32 cellular contexts compared by ENCODE assay signal in the genomic region with DNA sequence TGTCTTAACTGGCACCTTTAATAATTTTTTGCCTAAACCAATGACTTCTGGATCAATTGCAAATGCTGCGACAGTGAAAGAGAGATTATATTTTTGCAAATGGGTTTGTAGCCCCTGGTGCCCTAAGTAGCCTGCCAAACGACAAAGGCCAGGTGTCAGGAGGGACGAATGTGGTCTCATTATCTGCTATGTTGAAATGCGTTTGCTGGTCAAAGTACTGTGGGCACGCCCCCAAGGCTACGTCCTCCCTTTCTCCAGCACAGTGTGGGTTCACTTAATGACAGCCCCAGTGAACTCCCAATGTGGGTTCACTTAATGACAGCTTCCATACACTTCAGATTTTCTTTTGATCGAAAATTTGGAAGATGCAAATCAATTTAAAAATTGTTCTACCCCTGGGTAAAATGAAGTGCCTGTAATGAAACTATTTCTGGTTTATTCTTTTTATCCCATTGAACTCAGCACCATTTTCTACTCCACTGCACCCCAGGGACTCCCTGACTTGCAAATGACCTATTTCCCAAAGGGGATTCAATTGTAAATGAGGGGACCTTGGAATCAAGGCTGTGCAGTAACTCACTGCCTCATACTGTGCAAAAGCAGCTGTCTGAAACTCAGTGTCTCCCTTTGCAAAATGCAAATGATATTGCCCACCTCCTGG. TPM values are rescaled to one million over a fixed set of nuclear protein-coding genes. Genes with fewer than 3 reads are reported as not detected.
DNase-seq lines count a peak whose midpoint lies in the region; ATAC-seq and TF ChIP-seq lines count a peak whose summit lies in the region.
"Had no signal": no experiment of that assay in that cellular context is flagged by ENCODE, and none has a peak within 500 bp of the region (broad histone marks: within the 10 kb centered on the region; RNA-seq: fewer than 3 reads in every experiment).

No MANE protein-coding gene starts in this region.

- H4K20me1 ChIP-seq in GM23338 (replicated peaks; ENCODE audit: insufficient read depth) = no peaks in the 10 kb centered on the region

- peaks cover 17% of the 10 kb centered on the region; the same call in 2 of the 3 replicates for H3K9me3 Mint-ChIP-seq in GM23338
- H3K9me3 Mint-ChIP-seq in activated T-helper 2 cell treated with anti-CD3 and anti-CD28 coated beads, Interferon-gamma antibody, Interleukin-2, Interleukin-4, amounts not matched to agents 10 μg/mL and 5 μg/mL and 100 μg/mL, durations not matched to agents 14 hours and 24 hours and 36 hours = no peaks in the 10 kb centered on the region
- H3K9me3 Mint-ChIP-seq: activated CD8-positive, alpha-beta T cell treated with anti-CD3 and anti-CD28 coated beads for 36 hours had no signal

- H3K27me3 ChIP-seq in GM23338 (ENCODE audit: insufficient read depth) (no peaks in the 10 kb centered on the region), right lobe of liver (no peaks in the 10 kb centered on the region)

- no peak for TF ChIP-seq CTCF in GM23338 (conservative IDR thresholded peaks at IDR 0.05; ENCODE audit: low read depth in 2 of 2)
- no peak for TF ChIP-seq CTCF in right lobe of liver (IDR thresholded peaks at IDR 0.05)

- H3K4me2 ChIP-seq in GM23338 = peak overlapping the region; percentile 62

- H3K36me3 Mint-ChIP-seq in GM23338 (ENCODE audit: low read depth) = peaks cover 17% of the 10 kb centered on the region
- no peaks in the 10 kb centered on the region for H3K36me3 Mint-ChIP-seq in activated T-helper 2 cell treated with anti-CD3 and anti-CD28 coated beads, Interferon-gamma antibody, Interleukin-2, Interleukin-4, amounts not matched to agents 10 μg/mL and 5 μg/mL and 100 μg/mL, durations not matched to agents 14 hours and 24 hours and 36 hours (ENCODE audit: low read depth)
- H3K36me3 Mint-ChIP-seq: activated naive CD8-positive, alpha-beta T cell; mesothelial cell of epicardium; naive B cell had no signal

- no peak overlapping the region; the same call in 1 of the 2 replicates for H3K27ac ChIP-seq in GM23338 (ENCODE audit: low read depth)
- H3K27ac ChIP-seq in right lobe of liver = peak overlapping the region; percentile 47 to 93 (median 59)
- H3K27ac ChIP-seq: foreskin keratinocyte, heart right ventricle, skin epidermis had no signal

- H3K9me3 ChIP-seq in right lobe of liver = no peaks in the 10 kb centered on the region

- 0 out of 2 replicates have a peak overlapping the region, but pooled peaks have one; percentile 4 for H2AFZ ChIP-seq in GM23338

- peaks cover 4% of the 10 kb centered on the region for H3K27me3 Mint-ChIP-seq in GM23338 (ENCODE audit: insufficient read depth, low read depth, poor library complexity)
- H3K27me3 Mint-ChIP-seq in activated T-helper 2 cell treated with anti-CD3 and anti-CD28 coated beads, Interferon-gamma antibody, Interleukin-2, Interleukin-4, amounts not matched to agents 10 μg/mL and 5 μg/mL and 100 μg/mL, durations not matched to agents 14 hours and 24 hours and 36 hours (ENCODE audit: low read depth) = peaks cover 16% of the 10 kb centered on the region

- DNase-seq in GM23338 (ENCODE audit: low spot score) = peak; percentile 66
- peak; percentile 10 for DNase-seq in NAMALWA (ENCODE audit: low spot score)
- peak; percentile 66 for DNase-seq in germinal center (ENCODE audit: low spot score)
- peak; percentile 82 to 93 (median 88) for DNase-seq in right lobe of liver
- no peak for DNase-seq in activated T-helper 2 cell treated with anti-CD3 and anti-CD28 coated beads, Interferon-gamma antibody, Interleukin-2, Interleukin-4, amounts not matched to agents 10 μg/mL and 5 μg/mL and 100 μg/mL, durations not matched to agents 14 hours and 24 hours and 36 hours (ENCODE audit: low spot score)
- no peak for DNase-seq in SW 1271 (lab: John Stamatoyannopoulos, UW)
- DNase-seq: activated CD8-positive, alpha-beta T cell treated with anti-CD3 and anti-CD28 coated beads for 36 hours; activated effector memory CD4-positive, alpha-beta T cell treated with Interleukin-2 at 50 U/mL for 16 hours; aorta; DMS53; effector memory CD8-positive, alpha-beta T cell; foreskin keratinocyte; heart right ventricle; left ventricle myocardium superior; naive B cell; NCI-H1105 treated with DMSO at 0.1 percent for 48 hours; NCI-H2081; NCI-H345; NCI-H774; occipital lobe; RPMI8226; stimulated activated CD8-positive, alpha-beta memory T cell treated with anti-CD3 and anti-CD28 coated beads, Interleukin-4, amount 100 ng/mL, for 48 hours; stimulated activated naive CD8-positive, alpha-beta T cell treated with anti-CD3 and anti-CD28 coated beads, Interleukin-15, amount 100 ng/mL, for 72 hours; T-helper 17 cell had no signal

- TF ChIP-seq POLR2A in right lobe of liver (IDR thresholded peaks at IDR 0.05) = peak; percentile 56

- peak overlapping the region; percentile 33 for H3K4me3 ChIP-seq in GM23338
- peak overlapping the region; percentile 40 to 68 (median 55) for H3K4me3 ChIP-seq in right lobe of liver
- H3K4me3 ChIP-seq: heart right ventricle, skin epidermis had no signal

- 8% methylated on average over 6 of the region's 7 CpGs for WGBS in right lobe of liver (ENCODE audit: insufficient coverage, low coverage, low lambda C conversion rate, missing lambda C conversion rate)

- H3F3A ChIP-seq in GM23338 (replicated peaks; ENCODE audit: low read depth) = 0 out of 2 replicates have a peak, but pooled peaks cover 5% of the 10 kb centered on the region

- H3K4me3 Mint-ChIP-seq in GM23338 = peak overlapping the region; percentile 40
- no peak overlapping the region for H3K4me3 Mint-ChIP-seq in activated T-helper 2 cell treated with anti-CD3 and anti-CD28 coated beads, Interferon-gamma antibody, Interleukin-2, Interleukin-4, amounts not matched to agents 10 μg/mL and 5 μg/mL and 100 μg/mL, durations not matched to agents 14 hours and 24 hours and 36 hours (ENCODE audit: low read depth)
- H3K4me3 Mint-ChIP-seq: activated CD8-positive, alpha-beta T cell treated with anti-CD3 and anti-CD28 coated beads for 36 hours; activated naive CD8-positive, alpha-beta T cell; effector memory CD8-positive, alpha-beta T cell; mesothelial cell of epicardium; naive B cell; stimulated activated naive CD8-positive, alpha-beta T cell treated with anti-CD3 and anti-CD28 coated beads, Interleukin-15, amount 100 ng/mL, for 72 hours; T-helper 17 cell had no signal

- H3K79me2 ChIP-seq in GM23338 (replicated peaks; ENCODE audit: insufficient read depth) = no peaks in the 10 kb centered on the region

- no peaks in the 10 kb centered on the region; the same call in 1 of the 2 replicates for H3K36me3 ChIP-seq in GM23338 (ENCODE audit: insufficient read depth)
- H3K36me3 ChIP-seq in right lobe of liver = peaks cover 0 to 11% (median 0%) of the 10 kb centered on the region in 4 donors
- H3K36me3 ChIP-seq: heart right ventricle had no signal

- peaks cover 42% of the 10 kb centered on the region for H3K4me1 Mint-ChIP-seq in GM23338
- no peaks in the 10 kb centered on the region for H3K4me1 Mint-ChIP-seq in activated T-helper 2 cell treated with anti-CD3 and anti-CD28 coated beads, Interferon-gamma antibody, Interleukin-2, Interleukin-4, amounts not matched to agents 10 μg/mL and 5 μg/mL and 100 μg/mL, durations not matched to agents 14 hours and 24 hours and 36 hours (ENCODE audit: low read depth)
- H3K4me1 Mint-ChIP-seq: mesothelial cell of epicardium; naive B cell; stimulated activated naive CD8-positive, alpha-beta T cell treated with anti-CD3 and anti-CD28 coated beads, Interleukin-15, amount 100 ng/mL, for 72 hours; T-helper 17 cell had no signal

- intact Hi-C loops in right lobe of liver (cut with DNase I) = no loop called here
- intact Hi-C loops in activated T-helper 2 cell treated with anti-CD3 and anti-CD28 coated beads, Interferon-gamma antibody, Interleukin-2, Interleukin-4, amounts not matched to agents 10 μg/mL and 5 μg/mL and 100 μg/mL, durations not matched to agents 14 hours and 24 hours and 36 hours (cut with micrococcal nuclease) = no loop called here

- H3K9me2 ChIP-seq in GM23338 (ENCODE audit: insufficient read depth) = peaks cover 19% of the 10 kb centered on the region; the same call in 1 of the 2 replicates

- H3K27ac Mint-ChIP-seq in GM23338 = peak overlapping the region; percentile 67
- H3K27ac Mint-ChIP-seq in activated T-helper 2 cell treated with anti-CD3 and anti-CD28 coated beads, Interferon-gamma antibody, Interleukin-2, Interleukin-4, amounts not matched to agents 10 μg/mL and 5 μg/mL and 100 μg/mL, durations not matched to agents 14 hours and 24 hours and 36 hours = no peak overlapping the region
- H3K27ac Mint-ChIP-seq: activated CD8-positive, alpha-beta T cell treated with anti-CD3 and anti-CD28 coated beads for 36 hours; activated naive CD8-positive, alpha-beta T cell; effector memory CD8-positive, alpha-beta T cell; mesothelial cell of epicardium; naive B cell; stimulated activated naive CD8-positive, alpha-beta T cell treated with anti-CD3 and anti-CD28 coated beads, Interleukin-15, amount 100 ng/mL, for 72 hours; T-helper 17 cell had no signal

- H3K4me1 ChIP-seq in GM23338 (ENCODE audit: insufficient read depth) (peaks cover 30% of the 10 kb centered on the region), right lobe of liver (peaks cover 0 to 41% (median 9%) of the 10 kb centered on the region in 4 donors)
- H3K4me1 ChIP-seq: foreskin keratinocyte, heart right ventricle had no signal

- ATAC-seq in GM23338 (peak; percentile 93), right lobe of liver (peak; percentile 76 to 91 (median 86)), GM19467 (IDR thresholded peaks at IDR 0.05; ENCODE audit: unreplicated experiment) (no peak), HG03175 (IDR thresholded peaks at IDR 0.05; ENCODE audit: unreplicated experiment) (no peak)
- ATAC-seq: activated CD8-positive, alpha-beta T cell treated with anti-CD3 and anti-CD28 coated beads for 36 hours; effector memory CD8-positive, alpha-beta T cell; foreskin keratinocyte; heart right ventricle; left ventricle myocardium superior; stimulated activated naive CD8-positive, alpha-beta T cell treated with anti-CD3 and anti-CD28 coated beads, Interleukin-15, amount 100 ng/mL, for 72 hours; T-helper 17 cell had no signal

RNA-seq across cellular contexts. Expression of gene SERPINA11, which starts 1.4 kb away (rescaled TPM):
- total RNA-seq in GM23338 (2014; rRNA removed; shearing (Covaris generic)) = 0.14 TPM in 1 of 2 replicates, not detected in the other
- 0.13 TPM in 1 of 2 replicates, not detected in the other for polyA plus RNA-seq in GM23338 (2016; fragmentation: Nextera tagmentation; extraction: Ambion mirVana)
- 100 to 1,000 TPM in 4 of 6 experiments, 10 to 100 TPM in 2; 79.7 to 414 (median 172) TPM for total RNA-seq in right lobe of liver
- not detected in 2 replicates for total RNA-seq in activated T-helper 2 cell treated with anti-CD3 and anti-CD28 coated beads, Interferon-gamma antibody, Interleukin-2, Interleukin-4, amounts not matched to agents 10 μg/mL and 5 μg/mL and 100 μg/mL, durations not matched to agents 14 hours and 24 hours and 36 hours
- total RNA-seq: activated CD8-positive, alpha-beta T cell treated with anti-CD3 and anti-CD28 coated beads for 36 hours; aorta; foreskin keratinocyte; H4; heart right ventricle; left ventricle myocardium superior; mesothelial cell of epicardium; occipital lobe; T-helper 17 cell had no signal
- polyA plus RNA-seq: aorta, BJ, foreskin keratinocyte, heart right ventricle had no signal

RNA-seq across cellular contexts. Expression of gene SERPINA9, which starts 24.8 kb away (rescaled TPM):
- not detected in 2 replicates for total RNA-seq in GM23338 (2014; rRNA removed; shearing (Covaris generic))
- polyA plus RNA-seq in GM23338 (2016; fragmentation: Nextera tagmentation; extraction: Ambion mirVana) = not detected in 2 replicates
- total RNA-seq in right lobe of liver = under 1 TPM in 1 of 6 experiments, not detected in 5; 0.18 TPM
- total RNA-seq in activated T-helper 2 cell treated with anti-CD3 and anti-CD28 coated beads, Interferon-gamma antibody, Interleukin-2, Interleukin-4, amounts not matched to agents 10 μg/mL and 5 μg/mL and 100 μg/mL, durations not matched to agents 14 hours and 24 hours and 36 hours = not detected in 2 replicates
- total RNA-seq: activated CD8-positive, alpha-beta T cell treated with anti-CD3 and anti-CD28 coated beads for 36 hours; aorta; foreskin keratinocyte; H4; heart right ventricle; left ventricle myocardium superior; mesothelial cell of epicardium; occipital lobe; T-helper 17 cell had no signal
- polyA plus RNA-seq: aorta, esophagus, foreskin keratinocyte, heart right ventricle had no signal

RNA-seq across cellular contexts. Expression of gene SERPINA12, which starts 58.0 kb away (rescaled TPM):
- not detected in 2 replicates for total RNA-seq in GM23338 (2014; rRNA removed; shearing (Covaris generic))
- not detected in 2 replicates for polyA plus RNA-seq in GM23338 (2016; fragmentation: Nextera tagmentation; extraction: Ambion mirVana)
- total RNA-seq in right lobe of liver = 1 to 10 TPM in 1 of 6 experiments, under 1 TPM in 2, not detected in 3; 0.26 to 2.8 (median 0.39) TPM
- not detected in 2 replicates for total RNA-seq in activated T-helper 2 cell treated with anti-CD3 and anti-CD28 coated beads, Interferon-gamma antibody, Interleukin-2, Interleukin-4, amounts not matched to agents 10 μg/mL and 5 μg/mL and 100 μg/mL, durations not matched to agents 14 hours and 24 hours and 36 hours
- total RNA-seq: activated CD8-positive, alpha-beta T cell treated with anti-CD3 and anti-CD28 coated beads for 36 hours; aorta; foreskin keratinocyte; H4; heart right ventricle; left ventricle myocardium superior; mesothelial cell of epicardium; occipital lobe; T-helper 17 cell had no signal
- polyA plus RNA-seq: aorta, BJ, esophagus, foreskin keratinocyte, heart right ventricle had no signal

Comparison
In these comparisons a context has a peak if more than half of its experiments do, and no peak if none do; other contexts are left out.
1. ATAC-seq: peak in GM23338 (single experiment) and right lobe of liver (4 of 4); none in GM19467 (single experiment) and HG03175 (single experiment).
2. DNase-seq: peak in GM23338 (single experiment), NAMALWA (single experiment), germinal center (single experiment) and right lobe of liver (3 of 3); none in activated T-helper 2 cell treated with anti-CD3 and anti-CD28 coated beads, Interferon-gamma antibody, Interleukin-2, Interleukin-4, amounts not matched to agents 10 μg/mL and 5 μg/mL and 100 μg/mL, durations not matched to agents 14 hours and 24 hours and 36 hours (single experiment) and SW 1271 (0 of 2).
3. RNA of gene SERPINA11, which starts 1.4 kb away (total RNA-seq): 79.7 to 414 TPM in right lobe of liver; 0.14 TPM in GM23338 and not detected in activated T-helper 2 cell treated with anti-CD3 and anti-CD28 coated beads, Interferon-gamma antibody, Interleukin-2, Interleukin-4, amounts not matched to agents 10 μg/mL and 5 μg/mL and 100 μg/mL, durations not matched to agents 14 hours and 24 hours and 36 hours; every median in the first group is over 10 times any median in the second.